23 cellular contexts compared by ENCODE assay signal in genomic region chrX:11672213-11672612, GRCh38. TPM values are rescaled to one million over a fixed set of nuclear protein-coding genes. Genes with fewer than 3 reads are reported as not detected.
DNase-seq lines count a peak whose midpoint lies in the region; ATAC-seq, FAIRE-seq and TF ChIP-seq lines count a peak whose summit lies in the region.
"Had no signal": no experiment of that assay in that cellular context is flagged by ENCODE, and none has a peak within 500 bp of the region (broad histone marks: within the 10 kb centered on the region; RNA-seq: fewer than 3 reads in every experiment).

No MANE protein-coding gene starts in this region.

- no peaks in the 10 kb centered on the region for H3K4me1 ChIP-seq in astrocyte (ENCODE audit: insufficient read depth, low read length)
- H3K4me1 ChIP-seq: BLaER1 treated with 17β-estradiol and CSF1 and Interleukin-3, amounts not matched to agents 10 nM and 100 nM had no signal

- peak; percentile 41 for DNase-seq in Caki2 (ENCODE audit: low read depth)
- no peak for DNase-seq in GM18507 (ENCODE audit: extremely low spot score, insufficient read length, low read depth)
- peak; percentile 10 for DNase-seq in astrocyte (ENCODE audit: low read depth)
- peak; percentile 27 for DNase-seq in left kidney (ENCODE audit: low read depth, low spot score)
- DNase-seq in GM12892 (ENCODE audit: insufficient read length), result no peak
- no peak for DNase-seq in NCI-H146 treated with DMSO at 0.1 percent for 48 hours (lab: John Stamatoyannopoulos, UW; ENCODE audit: unreplicated experiment)
- DNase-seq in brain microvascular endothelial cell, result no peak
- DNase-seq: CD8-positive, alpha-beta T cell; DMS 273 treated with DMSO at 0.1 percent for 48 hours; DMS53; DND-41; EL; GOT3; H7; HFFc6; IMR-90 had no signal

- peaks cover 9% of the 10 kb centered on the region for H3K27me3 ChIP-seq in astrocyte (ENCODE audit: insufficient read depth, low read length)
- H3K27me3 ChIP-seq in brain microvascular endothelial cell (replicated peaks), result no peaks in the 10 kb centered on the region

- H3K36me3 Mint-ChIP-seq in astrocyte (ENCODE audit: low read depth, unreplicated experiment), result no peaks in the 10 kb centered on the region
- H3K36me3 Mint-ChIP-seq: CD8-positive, alpha-beta T cell had no signal

- peak; percentile 18 for FAIRE-seq in GM18507 (lab: Jason Lieb, UNC)
- FAIRE-seq in astrocyte (lab: Jason Lieb, UNC), result no peak
- FAIRE-seq in GM12892 (lab: Jason Lieb, UNC), result no peak
- FAIRE-seq: GM12878, HTR-8/SVneo had no signal

- H3K27ac Mint-ChIP-seq in astrocyte (ENCODE audit: unreplicated experiment), result no peak overlapping the region
- H3K27ac Mint-ChIP-seq: B cell; CD8-positive, alpha-beta T cell; HFFc6 had no signal

- no peak overlapping the region for H2AFZ ChIP-seq in astrocyte (ENCODE audit: low read depth, low read length)

- H3K36me3 ChIP-seq in astrocyte (ENCODE audit: insufficient read depth, low read length) (no peaks in the 10 kb centered on the region), brain microvascular endothelial cell (replicated peaks) (no peaks in the 10 kb centered on the region)
- H3K36me3 ChIP-seq: BLaER1 treated with 17β-estradiol and CSF1 and Interleukin-3, amounts not matched to agents 10 nM and 100 nM had no signal

- no peaks in the 10 kb centered on the region for H4K20me1 ChIP-seq in astrocyte (ENCODE audit: insufficient read depth, low read length)
- H4K20me1 ChIP-seq: BLaER1 treated with 17β-estradiol and CSF1 and Interleukin-3, amounts not matched to agents 10 nM and 100 nM had no signal

- ATAC-seq in HG02852 (IDR thresholded peaks at IDR 0.05; ENCODE audit: unreplicated experiment), result no peak
- ATAC-seq: CD8-positive, alpha-beta T cell; GM12878; HCT116 had no signal

- TF ChIP-seq CTCF in astrocyte (IDR thresholded peaks at IDR 0.05; ENCODE audit: insufficient read depth, low read depth, low read length), result no peak
- no peak for TF ChIP-seq CTCF in brain microvascular endothelial cell (IDR thresholded peaks at IDR 0.05; ENCODE audit: low read depth, low read length, missing control alignments)

- H3K4me3 ChIP-seq in astrocyte (ENCODE audit: insufficient read depth, low read depth, low read length), result no peak overlapping the region
- no peak overlapping the region for H3K4me3 ChIP-seq in brain microvascular endothelial cell (ENCODE audit: low read depth, low read length)
- H3K4me3 ChIP-seq: BLaER1 treated with 17β-estradiol and CSF1 and Interleukin-3, amounts not matched to agents 10 nM and 100 nM; GM12878 had no signal

- no peak overlapping the region for H3K27ac ChIP-seq in astrocyte (ENCODE audit: low read depth, low read length)
- H3K27ac ChIP-seq in brain microvascular endothelial cell, result no peak overlapping the region
- H3K27ac ChIP-seq: BLaER1 treated with 17β-estradiol and CSF1 and Interleukin-3, amounts not matched to agents 10 nM and 100 nM had no signal

- H3K9me3 ChIP-seq in astrocyte (ENCODE audit: insufficient read depth, low read depth, low read length), result no peaks in the 10 kb centered on the region

- no peak overlapping the region for H3K4me2 ChIP-seq in astrocyte (ENCODE audit: low read length)
- H3K4me2 ChIP-seq: BLaER1 treated with 17β-estradiol and CSF1 and Interleukin-3, amounts not matched to agents 10 nM and 100 nM had no signal

- no peak overlapping the region for H3K4me3 Mint-ChIP-seq in astrocyte (ENCODE audit: unreplicated experiment)
- H3K4me3 Mint-ChIP-seq: B cell; CD8-positive, alpha-beta T cell; HFFc6 had no signal

- in situ Hi-C loops in Caki2 (cut with HindIII; ENCODE audit: low pct_unique_long_range_greater_than_20kb, low sequenced_read_pairs), result no loop called here
- in situ Hi-C loops in brain microvascular endothelial cell (cut with HindIII; ENCODE audit: low pct_ligation_motif_present, low sequenced_read_pairs), result no loop called here

- no peaks in the 10 kb centered on the region for H3K4me1 Mint-ChIP-seq in astrocyte (ENCODE audit: low read depth, unreplicated experiment)
- H3K4me1 Mint-ChIP-seq: B cell had no signal

- H3K79me2 ChIP-seq in astrocyte (ENCODE audit: insufficient read depth, low read length), result no peaks in the 10 kb centered on the region

- H3K9ac ChIP-seq in astrocyte (ENCODE audit: low read length), result no peak overlapping the region
- H3K9ac ChIP-seq: BLaER1 treated with 17β-estradiol and CSF1 and Interleukin-3, amounts not matched to agents 10 nM and 100 nM had no signal

- H3K27me3 Mint-ChIP-seq in astrocyte (ENCODE audit: low read depth, unreplicated experiment), result peaks cover 43% of the 10 kb centered on the region

- no peak for TF ChIP-seq POLR2A in GM12892 (IDR thresholded peaks at IDR 0.05; ENCODE audit: low read depth, low read length)

- H3K9me3 Mint-ChIP-seq in astrocyte (ENCODE audit: unreplicated experiment), result peaks cover 3% of the 10 kb centered on the region
- H3K9me3 Mint-ChIP-seq: CD8-positive, alpha-beta T cell; HFFc6 had no signal

RNA-seq across cellular contexts. Expression of gene ARHGAP6, which starts 6.5 kb away (rescaled TPM):
- total RNA-seq in Caki2 (2014; rRNA removed; shearing (Covaris generic); ENCODE audit: low replicate concordance), result 0.81 and 1.8 TPM in 2 replicates
- 0.22 and 0.30 TPM in 2 replicates for total RNA-seq in astrocyte
- polyA plus RNA-seq in GM12892 (2012; ENCODE audit: missing spikeins), result 3.4 TPM
- total RNA-seq: CD8-positive, alpha-beta T cell; G401 had no signal

Comparison
In these comparisons a context has a peak if more than half of its experiments do, and no peak if none do; other contexts are left out.
1. DNase-seq: peak in Caki2 (single experiment), astrocyte (single experiment) and left kidney (single experiment); none in GM18507 (single experiment), GM12892 (single experiment), NCI-H146 treated with DMSO at 0.1 percent for 48 hours (single experiment) and brain microvascular endothelial cell (single experiment).